ENCODE assay signal across 9 cellular contexts in the genomic region with DNA sequence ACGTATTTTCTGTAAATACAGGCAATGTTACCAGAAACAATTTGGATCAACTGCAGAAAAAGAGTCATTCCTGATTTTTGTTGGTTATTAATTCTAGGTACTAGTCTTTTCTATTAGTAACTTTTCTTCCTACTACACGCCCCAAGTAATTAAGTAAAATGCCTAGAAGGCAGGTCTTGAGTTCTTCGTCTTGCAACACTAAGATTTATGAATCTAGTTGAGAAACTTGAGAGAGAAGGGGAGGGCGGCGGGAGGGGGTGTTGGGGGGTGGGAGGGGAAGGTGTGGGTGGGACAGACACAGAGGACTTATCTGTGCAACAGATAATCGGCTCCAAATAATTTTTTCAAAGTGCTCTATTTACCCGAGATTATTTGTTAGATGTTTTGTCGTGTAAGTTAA. TPM values are rescaled to one million over a fixed set of nuclear protein-coding genes. Genes with fewer than 3 reads are reported as not detected.
DNase-seq lines count a peak whose midpoint lies in the region; ATAC-seq, FAIRE-seq and TF ChIP-seq lines count a peak whose summit lies in the region.
"Had no signal": no experiment of that assay in that cellular context is flagged by ENCODE, and none has a peak within 500 bp of the region (broad histone marks: within the 10 kb centered on the region; RNA-seq: fewer than 3 reads in every experiment).

No MANE protein-coding gene starts in this region.

- H3K9me3 Mint-ChIP-seq in activated CD4-positive, alpha-beta T cell treated with anti-CD3 and anti-CD28 coated beads for 36 hours (ENCODE audit: low read depth) = no peaks in the 10 kb centered on the region

- intact Hi-C loops in activated CD4-positive, alpha-beta T cell treated with anti-CD3 and anti-CD28 coated beads for 36 hours (cut with DNase I, micrococcal nuclease) = loop anchor here (2.0 to 10.0 kb wide), 9 partner anchors 191 to 1959 kb away; partner anchors contain the start of gene SLC25A14 (in 1 of the 2)

- DNase-seq in activated CD4-positive, alpha-beta T cell treated with anti-CD3 and anti-CD28 coated beads for 36 hours = peak; percentile 7
- no peak for DNase-seq in activated CD4-positive, alpha-beta T cell treated with anti-CD3 and anti-CD28 coated beads for 1 hour
- DNase-seq in suprapubic skin (ENCODE audit: low spot score in 2 of 2) (no peak), GM12892 (ENCODE audit: insufficient read length) (no peak)
- no peak for DNase-seq in activated CD4-positive, CD25-positive, alpha-beta regulatory T cell (lab: John Stamatoyannopoulos, UW)
- DNase-seq: foreskin melanocyte had no signal

- peaks cover 37% of the 10 kb centered on the region for H3K4me1 Mint-ChIP-seq in activated CD4-positive, alpha-beta T cell treated with anti-CD3 and anti-CD28 coated beads for 36 hours

- POLR2A ChIA-PET in activated CD4-positive, alpha-beta T cell treated with anti-CD3 and anti-CD28 coated beads for 36 hours (lab: Charles Lee) = interaction anchor here (1.2 kb wide), 1 partner anchor 192 kb away, joined by 4 read pairs; no protein-coding TSS in a partner anchor

- no peaks in the 10 kb centered on the region for H3K9me3 ChIP-seq in iPS-15b (ENCODE audit: control insufficient read depth, insufficient read depth, low read length)
- H3K9me3 ChIP-seq in suprapubic skin = no peaks in the 10 kb centered on the region

- 17% methylated on average over 8 of the region's 8 CpGs for WGBS in suprapubic skin

- CTCF ChIA-PET in activated CD4-positive, alpha-beta T cell treated with anti-CD3 and anti-CD28 coated beads for 36 hours (lab: Charles Lee) = no interaction called here

- H3K27me3 ChIP-seq in iPS-15b (ENCODE audit: control insufficient read depth, insufficient read depth, low read length) = no peaks in the 10 kb centered on the region
- H3K27me3 ChIP-seq in suprapubic skin = no peaks in the 10 kb centered on the region

- TF ChIP-seq EP300 in suprapubic skin (IDR thresholded peaks at IDR 0.05) = no peak

- H3K36me3 ChIP-seq in iPS-15b (ENCODE audit: control insufficient read depth, insufficient read depth, low read length) (no peaks in the 10 kb centered on the region), suprapubic skin (no peaks in the 10 kb centered on the region)

- H3K4me1 ChIP-seq in iPS-15b (ENCODE audit: control insufficient read depth, insufficient read depth, low read length) (peaks cover 4% of the 10 kb centered on the region), suprapubic skin (peaks cover 29% of the 10 kb centered on the region)

- no peak for FAIRE-seq in GM12892 (lab: Jason Lieb, UNC)

- H3K27ac Mint-ChIP-seq in activated CD4-positive, alpha-beta T cell treated with anti-CD3 and anti-CD28 coated beads for 36 hours = peak overlapping the region; percentile 98

- no peak overlapping the region for H3K9ac ChIP-seq in iPS-15b (ENCODE audit: low read depth, low read length)

- TF ChIP-seq CTCF in WI38 (IDR thresholded peaks at IDR 0.05; ENCODE audit: low read depth, low read length) = no peak
- no peak for TF ChIP-seq CTCF in suprapubic skin (IDR thresholded peaks at IDR 0.05)

- peak overlapping the region; percentile 69 for H3K4me3 ChIP-seq in WI38 (ENCODE audit: low read depth, low read length)
- peak overlapping the region; percentile 80 for H3K4me3 ChIP-seq in iPS-15b (ENCODE audit: low read depth, low read length)
- peak overlapping the region; percentile 86 for H3K4me3 ChIP-seq in suprapubic skin

- ATAC-seq in activated CD4-positive, alpha-beta T cell treated with anti-CD3 and anti-CD28 coated beads for 36 hours = no peak
- no peak for ATAC-seq in HG02870 (IDR thresholded peaks at IDR 0.05; ENCODE audit: unreplicated experiment)

- TF ChIP-seq POLR2A in suprapubic skin (IDR thresholded peaks at IDR 0.05) = no peak
- TF ChIP-seq POLR2A in GM12892 (IDR thresholded peaks at IDR 0.05; ENCODE audit: low read depth, low read length) = no peak

- H3K27ac ChIP-seq in suprapubic skin = peak overlapping the region; percentile 97

- peaks cover 25% of the 10 kb centered on the region for H3K36me3 Mint-ChIP-seq in activated CD4-positive, alpha-beta T cell treated with anti-CD3 and anti-CD28 coated beads for 36 hours (ENCODE audit: low read depth)

- H3K4me3 Mint-ChIP-seq in activated CD4-positive, alpha-beta T cell treated with anti-CD3 and anti-CD28 coated beads for 36 hours = peak overlapping the region; percentile 87

- H3K27me3 Mint-ChIP-seq in activated CD4-positive, alpha-beta T cell treated with anti-CD3 and anti-CD28 coated beads for 36 hours = no peaks in the 10 kb centered on the region

RNA-seq across cellular contexts. Expression of gene RAP2C, which starts 3.0 kb away (rescaled TPM):
- total RNA-seq in activated CD4-positive, alpha-beta T cell treated with anti-CD3 and anti-CD28 coated beads for 36 hours = 10 to 100 TPM; 28.3 to 31.3 TPM
- total RNA-seq in suprapubic skin = 10 to 100 TPM; 15.1 to 21.7 (median 15.4) TPM
- 24.1 TPM for polyA plus RNA-seq in GM12892 (2012; ENCODE audit: missing spikeins)
